21 cellular contexts compared by ENCODE assay signal in genomic region chr5:110460837-110461236, GRCh38.
"Had no signal": no experiment of that assay in that cellular context is flagged by ENCODE, and none has a peak within 500 bp of the region (broad histone marks: within the 10 kb centered on the region; RNA-seq: fewer than 3 reads in every experiment).

No MANE protein-coding gene starts in this region.

- ATAC-seq: activated T-helper 17 cell treated with anti-CD3 and anti-CD28 coated beads, Interleukin-2, amount 50 U/mL, for 72 hours; left lung; naive thymus-derived CD4-positive, alpha-beta T cell; right lobe of liver; stimulated activated effector memory CD8-positive, alpha-beta T cell treated with anti-CD3 and anti-CD28 coated beads, Interleukin-12 subunit alpha, Interleukin-12 subunit beta, amount 100 ng/mL, for 72 hours; stimulated activated naive CD8-positive, alpha-beta T cell treated with anti-CD3 and anti-CD28 coated beads, Interleukin-15, amount 100 ng/mL, for 72 hours had no signal

- DNase-seq: activated CD4-positive, alpha-beta T cell treated with anti-CD3 and anti-CD28 coated beads for 1 hour; activated T-cell treated with anti-CD3 and anti-CD28 coated beads, Interleukin-2, amount 50 U/mL, for 24 hours; adrenal gland; brain microvascular endothelial cell; caudate nucleus; effector CD8-positive, alpha-beta T cell; glutamatergic neuron; kidney glomerular epithelial cell; left lung; naive thymus-derived CD4-positive, alpha-beta T cell; occipital lobe; posterior cingulate gyrus; right lobe of liver; small intestine; stimulated activated CD4-positive, alpha-beta T cell treated with anti-CD3 and anti-CD28 coated beads, Interleukin-2, amount 100 ng/mL, for 24 hours; stimulated activated naive CD8-positive, alpha-beta T cell treated with anti-CD3 and anti-CD28 coated beads, Interleukin-15, amount 100 ng/mL, for 72 hours had no signal

- H3K4me1 Mint-ChIP-seq: activated T-helper 17 cell treated with anti-CD3 and anti-CD28 coated beads, Interleukin-2, amount 50 U/mL, for 72 hours; naive thymus-derived CD4-positive, alpha-beta T cell; neural crest cell; stimulated activated effector memory CD8-positive, alpha-beta T cell treated with anti-CD3 and anti-CD28 coated beads, Interleukin-12 subunit alpha, Interleukin-12 subunit beta, amount 100 ng/mL, for 72 hours; stimulated activated naive CD8-positive, alpha-beta T cell treated with anti-CD3 and anti-CD28 coated beads, Interleukin-15, amount 100 ng/mL, for 72 hours had no signal

- H3K4me3 Mint-ChIP-seq: activated naive CD8-positive, alpha-beta T cell; activated T-cell treated with anti-CD3 and anti-CD28 coated beads, Interleukin-2, amount 50 U/mL, for 24 hours; activated T-helper 17 cell treated with anti-CD3 and anti-CD28 coated beads, Interleukin-2, amount 50 U/mL, for 72 hours; dendritic cell treated with granulocyte-macrophage colony-stimulating factor and Interleukin-4, amounts not matched to agents 40 ng/mL and 50 ng/mL, for 4 days; naive thymus-derived CD4-positive, alpha-beta T cell; neural crest cell; stimulated activated effector memory CD8-positive, alpha-beta T cell treated with anti-CD3 and anti-CD28 coated beads, Interleukin-12 subunit alpha, Interleukin-12 subunit beta, amount 100 ng/mL, for 72 hours; stimulated activated naive CD8-positive, alpha-beta T cell treated with anti-CD3 and anti-CD28 coated beads, Interleukin-15, amount 100 ng/mL, for 72 hours had no signal

- H3K9me3 Mint-ChIP-seq: activated T-cell treated with anti-CD3 and anti-CD28 coated beads, Interleukin-2, amount 50 U/mL, for 24 hours; activated T-helper 17 cell treated with anti-CD3 and anti-CD28 coated beads, Interleukin-2, amount 50 U/mL, for 72 hours; naive thymus-derived CD4-positive, alpha-beta T cell; neural crest cell; stimulated activated effector memory CD8-positive, alpha-beta T cell treated with anti-CD3 and anti-CD28 coated beads, Interleukin-12 subunit alpha, Interleukin-12 subunit beta, amount 100 ng/mL, for 72 hours; stimulated activated naive CD8-positive, alpha-beta T cell treated with anti-CD3 and anti-CD28 coated beads, Interleukin-15, amount 100 ng/mL, for 72 hours had no signal

- H3K27me3 Mint-ChIP-seq: activated naive CD8-positive, alpha-beta T cell; activated T-cell treated with anti-CD3 and anti-CD28 coated beads, Interleukin-2, amount 50 U/mL, for 24 hours; activated T-helper 17 cell treated with anti-CD3 and anti-CD28 coated beads, Interleukin-2, amount 50 U/mL, for 72 hours; dendritic cell treated with granulocyte-macrophage colony-stimulating factor and Interleukin-4, amounts not matched to agents 40 ng/mL and 50 ng/mL, for 4 days; naive thymus-derived CD4-positive, alpha-beta T cell; stimulated activated naive CD8-positive, alpha-beta T cell treated with anti-CD3 and anti-CD28 coated beads, Interleukin-15, amount 100 ng/mL, for 72 hours had no signal

- H3K36me3 Mint-ChIP-seq: activated naive CD8-positive, alpha-beta T cell; naive thymus-derived CD4-positive, alpha-beta T cell; stimulated activated effector memory CD8-positive, alpha-beta T cell treated with anti-CD3 and anti-CD28 coated beads, Interleukin-12 subunit alpha, Interleukin-12 subunit beta, amount 100 ng/mL, for 72 hours had no signal

- H3K27ac Mint-ChIP-seq: activated naive CD8-positive, alpha-beta T cell; activated T-cell treated with anti-CD3 and anti-CD28 coated beads, Interleukin-2, amount 50 U/mL, for 24 hours; activated T-helper 17 cell treated with anti-CD3 and anti-CD28 coated beads, Interleukin-2, amount 50 U/mL, for 72 hours; dendritic cell treated with granulocyte-macrophage colony-stimulating factor and Interleukin-4, amounts not matched to agents 40 ng/mL and 50 ng/mL, for 4 days; naive thymus-derived CD4-positive, alpha-beta T cell; stimulated activated effector memory CD8-positive, alpha-beta T cell treated with anti-CD3 and anti-CD28 coated beads, Interleukin-12 subunit alpha, Interleukin-12 subunit beta, amount 100 ng/mL, for 72 hours; stimulated activated naive CD8-positive, alpha-beta T cell treated with anti-CD3 and anti-CD28 coated beads, Interleukin-15, amount 100 ng/mL, for 72 hours had no signal
